In the genomic region with DNA sequence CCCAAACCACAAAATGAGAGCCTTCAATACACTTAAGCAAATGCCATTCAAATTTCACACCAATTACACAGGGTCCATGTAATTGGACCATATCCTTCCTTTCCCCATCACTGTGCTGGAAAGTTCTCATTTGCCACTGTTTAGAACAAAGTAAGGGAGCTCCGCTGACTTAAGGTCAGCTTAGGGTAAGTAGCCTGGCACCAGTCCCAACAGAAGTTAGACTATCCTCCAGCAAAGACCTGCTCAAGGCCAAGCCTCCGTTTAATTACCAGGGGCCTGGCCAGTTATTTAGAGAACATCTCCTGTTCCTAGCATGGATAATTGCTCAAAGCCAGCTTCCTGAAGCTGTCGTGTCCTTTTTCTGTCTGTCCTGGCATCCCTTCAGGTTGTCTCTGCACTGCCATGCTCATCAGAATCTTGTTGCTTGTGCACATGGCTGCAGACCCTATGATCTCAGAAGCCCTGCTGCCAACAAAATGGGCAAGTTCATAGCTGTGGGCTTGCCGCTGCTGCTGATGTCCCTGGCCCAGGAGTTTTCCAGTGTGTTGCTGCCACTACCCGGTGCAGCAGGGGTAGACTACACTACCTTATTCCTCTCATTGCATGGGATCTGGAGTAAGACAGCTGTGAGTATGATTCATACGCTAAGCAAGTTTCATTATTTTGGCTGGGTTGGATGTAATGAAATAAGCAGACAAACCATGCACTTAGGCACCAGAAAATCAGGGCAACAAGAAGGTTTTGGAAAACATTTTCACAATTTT, we compare ENCODE assay signal across 1 cellular context.
TF ChIP-seq lines count a peak whose summit lies in the region.

No MANE protein-coding gene starts in this region.

TF ChIP-seq in H1, 55 proteins besides CTCF, POLR2A, EP300 and RAD21:
- TF ChIP-seq CEBPB (IDR thresholded peaks at IDR 0.05; ENCODE audit: low read depth, low read length): no peak
- TF ChIP-seq, protein P1, sequence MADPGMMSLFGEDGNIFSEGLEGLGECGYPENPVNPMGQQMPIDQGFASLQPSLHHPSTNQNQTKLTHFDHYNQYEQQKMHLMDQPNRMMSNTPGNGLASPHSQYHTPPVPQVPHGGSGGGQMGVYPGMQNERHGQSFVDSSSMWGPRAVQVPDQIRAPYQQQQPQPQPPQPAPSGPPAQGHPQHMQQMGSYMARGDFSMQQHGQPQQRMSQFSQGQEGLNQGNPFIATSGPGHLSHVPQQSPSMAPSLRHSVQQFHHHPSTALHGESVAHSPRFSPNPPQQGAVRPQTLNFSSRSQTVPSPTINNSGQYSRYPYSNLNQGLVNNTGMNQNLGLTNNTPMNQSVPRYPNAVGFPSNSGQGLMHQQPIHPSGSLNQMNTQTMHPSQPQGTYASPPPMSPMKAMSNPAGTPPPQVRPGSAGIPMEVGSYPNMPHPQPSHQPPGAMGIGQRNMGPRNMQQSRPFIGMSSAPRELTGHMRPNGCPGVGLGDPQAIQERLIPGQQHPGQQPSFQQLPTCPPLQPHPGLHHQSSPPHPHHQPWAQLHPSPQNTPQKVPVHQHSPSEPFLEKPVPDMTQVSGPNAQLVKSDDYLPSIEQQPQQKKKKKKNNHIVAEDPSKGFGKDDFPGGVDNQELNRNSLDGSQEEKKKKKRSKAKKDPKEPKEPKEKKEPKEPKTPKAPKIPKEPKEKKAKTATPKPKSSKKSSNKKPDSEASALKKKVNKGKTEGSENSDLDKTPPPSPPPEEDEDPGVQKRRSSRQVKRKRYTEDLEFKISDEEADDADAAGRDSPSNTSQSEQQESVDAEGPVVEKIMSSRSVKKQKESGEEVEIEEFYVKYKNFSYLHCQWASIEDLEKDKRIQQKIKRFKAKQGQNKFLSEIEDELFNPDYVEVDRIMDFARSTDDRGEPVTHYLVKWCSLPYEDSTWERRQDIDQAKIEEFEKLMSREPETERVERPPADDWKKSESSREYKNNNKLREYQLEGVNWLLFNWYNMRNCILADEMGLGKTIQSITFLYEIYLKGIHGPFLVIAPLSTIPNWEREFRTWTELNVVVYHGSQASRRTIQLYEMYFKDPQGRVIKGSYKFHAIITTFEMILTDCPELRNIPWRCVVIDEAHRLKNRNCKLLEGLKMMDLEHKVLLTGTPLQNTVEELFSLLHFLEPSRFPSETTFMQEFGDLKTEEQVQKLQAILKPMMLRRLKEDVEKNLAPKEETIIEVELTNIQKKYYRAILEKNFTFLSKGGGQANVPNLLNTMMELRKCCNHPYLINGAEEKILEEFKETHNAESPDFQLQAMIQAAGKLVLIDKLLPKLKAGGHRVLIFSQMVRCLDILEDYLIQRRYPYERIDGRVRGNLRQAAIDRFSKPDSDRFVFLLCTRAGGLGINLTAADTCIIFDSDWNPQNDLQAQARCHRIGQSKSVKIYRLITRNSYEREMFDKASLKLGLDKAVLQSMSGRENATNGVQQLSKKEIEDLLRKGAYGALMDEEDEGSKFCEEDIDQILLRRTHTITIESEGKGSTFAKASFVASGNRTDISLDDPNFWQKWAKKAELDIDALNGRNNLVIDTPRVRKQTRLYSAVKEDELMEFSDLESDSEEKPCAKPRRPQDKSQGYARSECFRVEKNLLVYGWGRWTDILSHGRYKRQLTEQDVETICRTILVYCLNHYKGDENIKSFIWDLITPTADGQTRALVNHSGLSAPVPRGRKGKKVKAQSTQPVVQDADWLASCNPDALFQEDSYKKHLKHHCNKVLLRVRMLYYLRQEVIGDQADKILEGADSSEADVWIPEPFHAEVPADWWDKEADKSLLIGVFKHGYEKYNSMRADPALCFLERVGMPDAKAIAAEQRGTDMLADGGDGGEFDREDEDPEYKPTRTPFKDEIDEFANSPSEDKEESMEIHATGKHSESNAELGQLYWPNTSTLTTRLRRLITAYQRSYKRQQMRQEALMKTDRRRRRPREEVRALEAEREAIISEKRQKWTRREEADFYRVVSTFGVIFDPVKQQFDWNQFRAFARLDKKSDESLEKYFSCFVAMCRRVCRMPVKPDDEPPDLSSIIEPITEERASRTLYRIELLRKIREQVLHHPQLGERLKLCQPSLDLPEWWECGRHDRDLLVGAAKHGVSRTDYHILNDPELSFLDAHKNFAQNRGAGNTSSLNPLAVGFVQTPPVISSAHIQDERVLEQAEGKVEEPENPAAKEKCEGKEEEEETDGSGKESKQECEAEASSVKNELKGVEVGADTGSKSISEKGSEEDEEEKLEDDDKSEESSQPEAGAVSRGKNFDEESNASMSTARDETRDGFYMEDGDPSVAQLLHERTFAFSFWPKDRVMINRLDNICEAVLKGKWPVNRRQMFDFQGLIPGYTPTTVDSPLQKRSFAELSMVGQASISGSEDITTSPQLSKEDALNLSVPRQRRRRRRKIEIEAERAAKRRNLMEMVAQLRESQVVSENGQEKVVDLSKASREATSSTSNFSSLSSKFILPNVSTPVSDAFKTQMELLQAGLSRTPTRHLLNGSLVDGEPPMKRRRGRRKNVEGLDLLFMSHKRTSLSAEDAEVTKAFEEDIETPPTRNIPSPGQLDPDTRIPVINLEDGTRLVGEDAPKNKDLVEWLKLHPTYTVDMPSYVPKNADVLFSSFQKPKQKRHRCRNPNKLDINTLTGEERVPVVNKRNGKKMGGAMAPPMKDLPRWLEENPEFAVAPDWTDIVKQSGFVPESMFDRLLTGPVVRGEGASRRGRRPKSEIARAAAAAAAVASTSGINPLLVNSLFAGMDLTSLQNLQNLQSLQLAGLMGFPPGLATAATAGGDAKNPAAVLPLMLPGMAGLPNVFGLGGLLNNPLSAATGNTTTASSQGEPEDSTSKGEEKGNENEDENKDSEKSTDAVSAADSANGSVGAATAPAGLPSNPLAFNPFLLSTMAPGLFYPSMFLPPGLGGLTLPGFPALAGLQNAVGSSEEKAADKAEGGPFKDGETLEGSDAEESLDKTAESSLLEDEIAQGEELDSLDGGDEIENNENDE (IDR thresholded peaks at IDR 0.05; ENCODE audit: insufficient replicate concordance, low read length): no peak
- no peak for TF ChIP-seq GTF2F1 (IDR thresholded peaks at IDR 0.05; ENCODE audit: borderline replicate concordance, low read depth, low read length)
